8 cellular contexts compared by ENCODE assay signal in genomic region chr6:106608080-106608668, GRCh38. TPM values are rescaled to one million over a fixed set of nuclear protein-coding genes. Genes with fewer than 3 reads are reported as not detected.
A peak's percentile ranks its signal among the peaks of the same experiment; 100 is the strongest.
DNase-seq lines count a peak whose midpoint lies in the region; ATAC-seq and TF ChIP-seq lines count a peak whose summit lies in the region.

No MANE protein-coding gene starts in this region.

- H3K4me1 ChIP-seq in psoas muscle = peaks cover 10% of the 10 kb centered on the region
- no peaks in the 10 kb centered on the region for H3K4me1 ChIP-seq in ovary (ENCODE audit: insufficient read depth)

- H3K36me3 ChIP-seq in psoas muscle (ENCODE audit: insufficient read depth in 1 of 2, low read depth in 1 of 2) (peaks cover 2 to 3% of the 10 kb centered on the region in 2 donors), ovary (no peaks in the 10 kb centered on the region)

- 30 to 41% (median 36%) methylated on average over 2 of the region's 2 CpGs for WGBS in psoas muscle, 3 donors
- 21 to 33% (median 32%) methylated on average over 2 of the region's 2 CpGs for WGBS in ovary, 3 donors

- no peak for TF ChIP-seq EP300 in ovary (IDR thresholded peaks at IDR 0.05)

- peak; percentile 52 for TF ChIP-seq CTCF in LNCaP clone FGC (IDR thresholded peaks at IDR 0.05; ENCODE audit: control insufficient read depth, extremely low read depth, insufficient read depth)
- peak; percentile 71 for TF ChIP-seq CTCF in fibroblast of mammary gland (conservative IDR thresholded peaks at IDR 0.05; ENCODE audit: control insufficient read depth, insufficient read depth, low read depth, low read length)
- peak; percentile 54 for TF ChIP-seq CTCF in psoas muscle (IDR thresholded peaks at IDR 0.05)
- TF ChIP-seq CTCF in ovary (IDR thresholded peaks at IDR 0.05) = no peak

- H3K27me3 ChIP-seq in psoas muscle (ENCODE audit: insufficient read depth in 3 of 3, low read length in 2 of 3) (no peaks in the 10 kb centered on the region), ovary (no peaks in the 10 kb centered on the region)

- intact Hi-C loops in psoas muscle (cut with DNase I) (loop anchor here (2.0 to 10.0 kb wide), 2 partner anchors 371 to 377 kb away; no protein-coding TSS in a partner anchor), ovary (cut with DNase I) (no loop called here)

- DNase-seq in activated naive CD4-positive, alpha-beta T cell treated with Interleukin-2 at 50 U/mL for 16 hours = peak; percentile 5
- DNase-seq in activated naive CD4-positive, alpha-beta T cell (lab: John Stamatoyannopoulos, UW) = no peak
- DNase-seq in LNCaP clone FGC (ENCODE audit: low read depth) (peak; percentile 30), SKM-1 treated with dmso at 0.1 percent for 144 hours (lab: John Stamatoyannopoulos, UW; ENCODE audit: unreplicated experiment) (peak; percentile 78), fibroblast of mammary gland (ENCODE audit: low read depth) (peak; percentile 74), psoas muscle (no peak), ovary (no peak)

- no peak for TF ChIP-seq POLR2A in ovary (IDR thresholded peaks at IDR 0.05)

- H3K9me3 ChIP-seq in psoas muscle = no peaks in the 10 kb centered on the region
- peaks cover 0 to 6% of the 10 kb centered on the region in 2 donors for H3K9me3 ChIP-seq in ovary

- H3K4me3 ChIP-seq in LNCaP clone FGC (ENCODE audit: low read depth, low read length) (no peak overlapping the region), fibroblast of mammary gland (ENCODE audit: control insufficient read depth, low read depth, low read length) (no peak overlapping the region), psoas muscle (no peak overlapping the region), ovary (no peak overlapping the region)

- H3K27ac ChIP-seq in psoas muscle (no peak overlapping the region), ovary (no peak overlapping the region)

- ATAC-seq in GM21576 (IDR thresholded peaks at IDR 0.05; ENCODE audit: unreplicated experiment) (peak; percentile 78), psoas muscle (peak in 2 of 4 donors; percentile 73 to 76)

RNA-seq across cellular contexts. Expression of gene RTN4IP1, which starts 21.1 kb away (rescaled TPM):
- 10 to 100 TPM; 10.0 to 14.4 (median 11.5) TPM for total RNA-seq in psoas muscle
- polyA plus RNA-seq in psoas muscle = 10 to 100 TPM; 10.5 to 25.6 (median 18.4) TPM
- 1 to 10 TPM; 2.0 to 4.8 (median 3.0) TPM for total RNA-seq in ovary
- 1 to 10 TPM; 2.4 to 5.2 TPM for polyA plus RNA-seq in ovary

RNA-seq across cellular contexts. Expression of gene QRSL1, which starts 21.2 kb away (rescaled TPM):
- 10 to 100 TPM; 14.8 to 23.6 (median 19.7) TPM for total RNA-seq in psoas muscle
- 10 to 100 TPM; 17.1 to 27.2 (median 20.2) TPM for polyA plus RNA-seq in psoas muscle
- 10 to 100 TPM in 2 of 7 donors, 1 to 10 TPM in 5; 6.4 to 15.7 (median 8.6) TPM for total RNA-seq in ovary
- 10 to 100 TPM in 1 of 2 donors, 1 to 10 TPM in 1; 6.8 to 11.5 TPM for polyA plus RNA-seq in ovary

Comparison
In these comparisons a context has a peak if more than half of its experiments do, and no peak if none do; other contexts are left out.
1. DNase-seq: peak in activated naive CD4-positive, alpha-beta T cell treated with Interleukin-2 at 50 U/mL for 16 hours (single experiment), LNCaP clone FGC (single experiment), SKM-1 treated with dmso at 0.1 percent for 144 hours (single experiment) and fibroblast of mammary gland (single experiment); none in activated naive CD4-positive, alpha-beta T cell (0 of 4), psoas muscle (0 of 2) and ovary (0 of 5).
2. CTCF ChIP-seq: peak in LNCaP clone FGC (single experiment), fibroblast of mammary gland (single experiment) and psoas muscle (single experiment); none in ovary (0 of 3).
3. intact Hi-C loops: an anchor here in psoas muscle (2.0 to 10.0 kb wide); none called in ovary.